In the genomic region with DNA sequence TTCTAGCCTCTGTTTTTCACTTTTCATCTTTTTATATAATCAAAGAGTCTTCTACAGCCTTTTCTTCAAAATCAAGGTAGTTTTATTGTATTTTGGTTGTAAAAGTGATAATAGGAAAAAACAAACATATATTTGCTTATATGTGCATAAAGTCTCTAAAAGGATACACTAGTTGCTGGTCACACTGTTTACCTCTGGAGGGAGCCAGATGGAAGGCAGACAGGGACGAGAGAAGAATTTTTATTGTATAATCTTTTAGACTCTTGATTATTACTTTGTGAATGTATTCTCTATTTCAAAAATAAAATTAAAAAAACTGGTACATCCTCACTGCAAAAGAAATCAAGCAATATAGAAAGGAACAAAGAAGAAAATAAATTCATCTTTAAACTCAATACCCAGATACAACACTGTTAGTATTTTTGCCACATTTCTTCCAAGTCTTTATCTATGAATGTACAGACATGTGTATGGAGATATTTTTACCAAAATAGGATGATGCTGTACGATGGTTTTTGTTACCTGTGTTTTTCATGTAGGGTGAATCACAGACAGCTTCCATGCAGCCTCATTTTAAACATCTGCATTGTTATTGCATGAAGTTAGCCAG, we compare ENCODE assay signal across 8 cellular contexts.
DNase-seq lines count a peak whose midpoint lies in the region; ATAC-seq and TF ChIP-seq lines count a peak whose summit lies in the region.

No MANE protein-coding gene starts in this region.

- ATAC-seq in GM21528 (IDR thresholded peaks at IDR 0.05; ENCODE audit: low FRiP score, unreplicated experiment): no peak

- DNase-seq in NOMO-1 (lab: John Stamatoyannopoulos, UW; ENCODE audit: unreplicated experiment in 2 of 2): peak; percentile 7 to 55
- no peak for DNase-seq in NOMO-1 treated with dmso at 0.1 percent for 144 hours (lab: John Stamatoyannopoulos, UW; ENCODE audit: unreplicated experiment)
- DNase-seq in T follicular helper cell (ENCODE audit: low read depth): peak; percentile 6
- peak; percentile 39 for DNase-seq in fibroblast of gingiva (ENCODE audit: low read depth)
- peak; percentile 71 for DNase-seq in pons (ENCODE audit: low spot score)
- no peak for DNase-seq in NCI-H1930 (lab: John Stamatoyannopoulos, UW)

- TF ChIP-seq EP300 in Ishikawa (IDR thresholded peaks at IDR 0.05; ENCODE audit: borderline replicate concordance): no peak

- peak; percentile 85 for TF ChIP-seq RAD21 in Ishikawa (IDR thresholded peaks at IDR 0.05; ENCODE audit: low read depth)

TF ChIP-seq in Ishikawa, 13 proteins besides CTCF, POLR2A, EP300 and RAD21:
- no peak for TF ChIP-seq NFIC (IDR thresholded peaks at IDR 0.05)
- TF ChIP-seq EGR1 (IDR thresholded peaks at IDR 0.05): no peak
- TF ChIP-seq TCF12 (IDR thresholded peaks at IDR 0.05; ENCODE audit: low read depth): no peak

Comparison
In these comparisons a context has a peak if more than half of its experiments do, and no peak if none do; other contexts are left out.
1. DNase-seq: peak in NOMO-1 (2 of 2), T follicular helper cell (single experiment), fibroblast of gingiva (single experiment) and pons (single experiment); none in NOMO-1 treated with dmso at 0.1 percent for 144 hours (single experiment) and NCI-H1930 (0 of 2).